16 cellular contexts compared by ENCODE assay signal in genomic region chr6:108574457-108575149, GRCh38. TPM values are rescaled to one million over a fixed set of nuclear protein-coding genes. Genes with fewer than 3 reads are reported as not detected.
DNase-seq lines count a peak whose midpoint lies in the region; ATAC-seq and TF ChIP-seq lines count a peak whose summit lies in the region.
"Had no signal": no experiment of that assay in that cellular context is flagged by ENCODE, and none has a peak within 500 bp of the region (broad histone marks: within the 10 kb centered on the region; RNA-seq: fewer than 3 reads in every experiment).

No MANE protein-coding gene starts in this region.

- 35 to 43% methylated on average over 4 of the region's 4 CpGs for WGBS in esophagus squamous epithelium, 2 donors
- 25 to 45% (median 30%) methylated on average over 4 of the region's 4 CpGs for WGBS in psoas muscle, 3 donors

- H3K9me3 Mint-ChIP-seq in CD8-positive, alpha-beta T cell = no peaks in the 10 kb centered on the region
- H3K9me3 Mint-ChIP-seq in chondrocyte (ENCODE audit: low read depth) = no peaks in the 10 kb centered on the region
- H3K9me3 Mint-ChIP-seq: activated T-helper 2 cell treated with anti-CD3 and anti-CD28 coated beads, Interferon-gamma antibody, Interleukin-2, Interleukin-4, amounts not matched to agents 10 μg/mL and 5 μg/mL and 100 μg/mL, durations not matched to agents 14 hours and 24 hours and 36 hours; stimulated activated naive CD8-positive, alpha-beta T cell treated with anti-CD3 and anti-CD28 coated beads, Interleukin-15, Interleukin-2, amounts not matched to agents 100 ng/mL and 50 ng/mL, for 24 hours had no signal

- peaks cover 24% of the 10 kb centered on the region for H3K4me1 ChIP-seq in CD8-positive, alpha-beta T cell (ENCODE audit: insufficient read depth, low read length)
- H3K4me1 ChIP-seq in esophagus squamous epithelium (peaks cover 28 to 94% (median 33%) of the 10 kb centered on the region in 3 donors), psoas muscle (peaks cover 74% of the 10 kb centered on the region), foreskin keratinocyte (peaks cover 15% of the 10 kb centered on the region)

- no peak for TF ChIP-seq POLR2A in esophagus squamous epithelium (IDR thresholded peaks at IDR 0.05)

- H3K4me3 ChIP-seq in CD8-positive, alpha-beta T cell (ENCODE audit: low read depth, low read length) = no peak overlapping the region
- H3K4me3 ChIP-seq in esophagus squamous epithelium = peak overlapping the region in 1 of 4 donors; percentile 5
- H3K4me3 ChIP-seq in psoas muscle = peak overlapping the region; percentile 13

- no peak for ATAC-seq in CD8-positive, alpha-beta T cell
- ATAC-seq in psoas muscle (peak; percentile 65 to 79 (median 72)), HG03565 (IDR thresholded peaks at IDR 0.05; ENCODE audit: unreplicated experiment) (no peak), foreskin keratinocyte (no peak)

- H3K36me3 Mint-ChIP-seq in CD8-positive, alpha-beta T cell = peaks cover 41% of the 10 kb centered on the region
- H3K36me3 Mint-ChIP-seq in chondrocyte (ENCODE audit: low read depth) = peaks cover 12% of the 10 kb centered on the region

- TF ChIP-seq CTCF in CD8-positive, alpha-beta T cell (IDR thresholded peaks at IDR 0.05) = no peak
- TF ChIP-seq CTCF in esophagus squamous epithelium (IDR thresholded peaks at IDR 0.05) = no peak
- no peak for TF ChIP-seq CTCF in psoas muscle (IDR thresholded peaks at IDR 0.05)
- no peak for TF ChIP-seq CTCF in chondrocyte (IDR thresholded peaks at IDR 0.05)
- TF ChIP-seq CTCF in foreskin keratinocyte (conservative IDR thresholded peaks at IDR 0.05) = no peak

- CTCF ChIA-PET in CD8-positive, alpha-beta T cell (lab: Charles Lee) = no interaction called here

- H3K27ac ChIP-seq in CD8-positive, alpha-beta T cell (ENCODE audit: low read depth, low read length) = no peak overlapping the region
- peak overlapping the region in 3 of 4 donors; percentile 5 to 44 (median 43) for H3K27ac ChIP-seq in esophagus squamous epithelium
- peak overlapping the region; percentile 65 for H3K27ac ChIP-seq in psoas muscle
- H3K27ac ChIP-seq in foreskin keratinocyte = no peak overlapping the region
- H3K27ac ChIP-seq: epithelial cell of prostate, parathyroid adenoma had no signal

- H3K27me3 Mint-ChIP-seq in CD8-positive, alpha-beta T cell (ENCODE audit: low read depth) = no peaks in the 10 kb centered on the region
- no peaks in the 10 kb centered on the region for H3K27me3 Mint-ChIP-seq in chondrocyte (ENCODE audit: low read depth)
- H3K27me3 Mint-ChIP-seq: stimulated activated naive CD8-positive, alpha-beta T cell treated with anti-CD3 and anti-CD28 coated beads, Interleukin-15, Interleukin-2, amounts not matched to agents 100 ng/mL and 50 ng/mL, for 24 hours had no signal

- H3K27ac Mint-ChIP-seq in CD8-positive, alpha-beta T cell = peak overlapping the region; percentile 41
- no peak overlapping the region for H3K27ac Mint-ChIP-seq in chondrocyte (ENCODE audit: unreplicated experiment)
- H3K27ac Mint-ChIP-seq: activated T-helper 2 cell treated with anti-CD3 and anti-CD28 coated beads, Interferon-gamma antibody, Interleukin-2, Interleukin-4, amounts not matched to agents 10 μg/mL and 5 μg/mL and 100 μg/mL, durations not matched to agents 14 hours and 24 hours and 36 hours; stimulated activated naive CD8-positive, alpha-beta T cell treated with anti-CD3 and anti-CD28 coated beads, Interleukin-15, Interleukin-2, amounts not matched to agents 100 ng/mL and 50 ng/mL, for 24 hours had no signal

- no peaks in the 10 kb centered on the region for H3K9me3 ChIP-seq in CD8-positive, alpha-beta T cell (ENCODE audit: low read length)
- H3K9me3 ChIP-seq in esophagus squamous epithelium (no peaks in the 10 kb centered on the region), psoas muscle (no peaks in the 10 kb centered on the region)

- no peak for DNase-seq in CD8-positive, alpha-beta T cell
- DNase-seq in OCI-M1 (lab: John Stamatoyannopoulos, UW) (peak; percentile 50), esophagus squamous epithelium (lab: John Stamatoyannopoulos, UW) (no peak), psoas muscle (no peak), T1000 (lab: John Stamatoyannopoulos, UW) (no peak), chondrocyte (ENCODE audit: low spot score) (no peak), foreskin keratinocyte (no peak)
- DNase-seq: GF-D8; HCEC 1CT; kidney; NK-92 treated with Interleukin-12 subunit alpha and Interleukin-12 subunit beta, amount 100 ng/mL, for 24 hours had no signal

- POLR2A ChIA-PET in CD8-positive, alpha-beta T cell (lab: Charles Lee) = interaction anchor here (0.8 kb wide), 1 partner anchor 10 kb away, joined by 4 read pairs; no protein-coding TSS in a partner anchor

- intact Hi-C loops in CD8-positive, alpha-beta T cell (cut with DNase I, micrococcal nuclease) = no loop called here
- intact Hi-C loops in esophagus squamous epithelium (cut with DNase I) (no loop called here), psoas muscle (cut with DNase I) (no loop called here)

- no peaks in the 10 kb centered on the region for H3K27me3 ChIP-seq in CD8-positive, alpha-beta T cell (ENCODE audit: insufficient read depth, low read length)
- no peaks in the 10 kb centered on the region for H3K27me3 ChIP-seq in esophagus squamous epithelium
- no peaks in the 10 kb centered on the region for H3K27me3 ChIP-seq in psoas muscle (ENCODE audit: insufficient read depth in 3 of 3, low read length in 2 of 3)
- no peaks in the 10 kb centered on the region for H3K27me3 ChIP-seq in foreskin keratinocyte

- H3K36me3 ChIP-seq in CD8-positive, alpha-beta T cell (ENCODE audit: insufficient read depth, low read length) = no peaks in the 10 kb centered on the region
- H3K36me3 ChIP-seq in esophagus squamous epithelium = peaks cover 0 to 53% (median 11%) of the 10 kb centered on the region in 3 donors
- H3K36me3 ChIP-seq in psoas muscle (ENCODE audit: insufficient read depth in 1 of 2, low read depth in 1 of 2) = peaks cover 8 to 35% of the 10 kb centered on the region in 2 donors

- H3K4me1 Mint-ChIP-seq in CD8-positive, alpha-beta T cell (ENCODE audit: low read depth) = peaks cover 66% of the 10 kb centered on the region
- H3K4me1 Mint-ChIP-seq in chondrocyte (ENCODE audit: low read depth) = peaks cover 52% of the 10 kb centered on the region

- H3K4me3 Mint-ChIP-seq in CD8-positive, alpha-beta T cell = no peak overlapping the region
- H3K4me3 Mint-ChIP-seq in chondrocyte (ENCODE audit: unreplicated experiment) = no peak overlapping the region
- H3K4me3 Mint-ChIP-seq: stimulated activated naive CD8-positive, alpha-beta T cell treated with anti-CD3 and anti-CD28 coated beads, Interleukin-15, Interleukin-2, amounts not matched to agents 100 ng/mL and 50 ng/mL, for 24 hours had no signal

RNA-seq across cellular contexts. Expression of gene FOXO3, which starts 13.9 kb away (rescaled TPM):
- total RNA-seq in CD8-positive, alpha-beta T cell = 10 to 100 TPM; 26.3 to 26.5 TPM
- total RNA-seq in esophagus squamous epithelium (10 to 100 TPM; 30.3 to 80.7 (median 34.3) TPM), psoas muscle (100 to 1,000 TPM in 3 of 4 donors, 10 to 100 TPM in 1; 28.3 to 160 (median 144) TPM), chondrocyte (42.7 to 58.1 TPM (median 45.0 TPM) in 3 replicates), foreskin keratinocyte (23.3 and 24.0 TPM in 2 replicates)
- polyA plus RNA-seq in psoas muscle (10 to 100 TPM; 20.6 to 76.5 (median 35.8) TPM), foreskin keratinocyte (4.2 and 5.4 TPM in 2 replicates)

Comparison
In these comparisons a context has a peak if more than half of its experiments do, and no peak if none do; other contexts are left out.
1. ATAC-seq: peak in psoas muscle (4 of 4); none in CD8-positive, alpha-beta T cell (single experiment), HG03565 (single experiment) and foreskin keratinocyte (single experiment).
2. H3K27ac ChIP-seq: peak in esophagus squamous epithelium (3 of 4) and psoas muscle (single experiment); none in CD8-positive, alpha-beta T cell (single experiment) and foreskin keratinocyte (single experiment).